In genomic region chr2:231144896-231145295, GRCh38 we compare ENCODE assay signal across 19 cellular contexts. TPM values are rescaled to one million over a fixed set of nuclear protein-coding genes. Genes with fewer than 3 reads are reported as not detected.
A peak's percentile ranks its signal among the peaks of the same experiment; 100 is the strongest.
DNase-seq lines count a peak whose midpoint lies in the region; ATAC-seq, FAIRE-seq and TF ChIP-seq lines count a peak whose summit lies in the region.
"Had no signal": no experiment of that assay in that cellular context is flagged by ENCODE, and none has a peak within 500 bp of the region (broad histone marks: within the 10 kb centered on the region; RNA-seq: fewer than 3 reads in every experiment).

No MANE protein-coding gene starts in this region.

- H4K91ac ChIP-seq in H9 (ENCODE audit: insufficient read length, low read depth, low read length) = no peak overlapping the region

- H3K14ac ChIP-seq in H9 (ENCODE audit: insufficient read depth, low read length) = no peak overlapping the region

- H3K4me3 Mint-ChIP-seq in nephron (no peak overlapping the region), H9 (no peak overlapping the region)
- H3K4me3 Mint-ChIP-seq: CD14-positive monocyte; CD8-positive, alpha-beta T cell; GM23338; HFFc6 had no signal

- FAIRE-seq in H54 (lab: Jason Lieb, UNC) = peak; percentile 58
- FAIRE-seq: A549, HepG2, HTR-8/SVneo had no signal

- ATAC-seq in HG03571 (IDR thresholded peaks at IDR 0.05; ENCODE audit: unreplicated experiment) = no peak
- ATAC-seq: A549; CD8-positive, alpha-beta T cell; GM23338; HepG2 had no signal

- no peak overlapping the region for H2BK5ac ChIP-seq in H9 (ENCODE audit: insufficient read length, low read length)

- no peak overlapping the region for H2BK20ac ChIP-seq in H9 (ENCODE audit: low read depth, low read length, poor library complexity, severe bottlenecking)

- no peaks in the 10 kb centered on the region for H3K9me3 ChIP-seq in H9 (ENCODE audit: control insufficient read depth, low read depth, low read length)
- H3K9me3 ChIP-seq: A549 had no signal

- no peaks in the 10 kb centered on the region for H3K27me3 Mint-ChIP-seq in nephron (ENCODE audit: low read depth)
- H3K27me3 Mint-ChIP-seq in H9 (ENCODE audit: low read depth) = no peaks in the 10 kb centered on the region

- no peaks in the 10 kb centered on the region for H3K79me1 ChIP-seq in H9 (ENCODE audit: insufficient read depth, low read depth, low read length, poor library complexity, severe bottlenecking)

- no peak overlapping the region for H2BK12ac ChIP-seq in H9 (ENCODE audit: insufficient read length, low read depth, low read length)

- peaks cover 20% of the 10 kb centered on the region for H3K4me1 Mint-ChIP-seq in nephron
- H3K4me1 Mint-ChIP-seq in H9 = no peaks in the 10 kb centered on the region
- H3K4me1 Mint-ChIP-seq: CD14-positive monocyte, GM23338 had no signal

- peak overlapping the region; percentile 12 to 40 (median 29) for H3K27ac Mint-ChIP-seq in nephron
- H3K27ac Mint-ChIP-seq in H9 = no peak overlapping the region
- H3K27ac Mint-ChIP-seq: CD8-positive, alpha-beta T cell; GM23338; HFFc6 had no signal

- no peaks in the 10 kb centered on the region for H3K23me2 ChIP-seq in H9 (ENCODE audit: insufficient read length, low read depth, low read length, poor library complexity, severe bottlenecking)

- no peak overlapping the region for H3K4me2 ChIP-seq in H9 (ENCODE audit: insufficient read depth, insufficient read length, low read length)
- H3K4me2 ChIP-seq: A549, GM23338 had no signal

- H2BK15ac ChIP-seq in H9 (ENCODE audit: low read depth, low read length) = no peak overlapping the region

- H3K27ac ChIP-seq in H9 (ENCODE audit: insufficient read length, low read depth, low read length) = no peak overlapping the region
- H3K27ac ChIP-seq: A549 had no signal

- no peak overlapping the region for H3K9ac ChIP-seq in H9 (ENCODE audit: extremely low read depth, insufficient read length, low read length)

- H3K27me3 ChIP-seq in H9 (ENCODE audit: insufficient read depth, low read length) = no peaks in the 10 kb centered on the region

- TF ChIP-seq CTCF in nephron (IDR thresholded peaks at IDR 0.05; ENCODE audit: unreplicated experiment in 3 of 3) (no peak), H9 (conservative IDR thresholded peaks at IDR 0.05) (no peak)

- H3K9me3 Mint-ChIP-seq in nephron (no peaks in the 10 kb centered on the region), H9 (no peaks in the 10 kb centered on the region)
- H3K9me3 Mint-ChIP-seq: CD14-positive monocyte; CD8-positive, alpha-beta T cell; GM23338; HFFc6 had no signal

- TF ChIP-seq POLR2A in H54 (IDR thresholded peaks at IDR 0.05; ENCODE audit: low read depth, low read length) = no peak

- H3K4me1 ChIP-seq in H9 (ENCODE audit: insufficient read depth, low read length) = no peaks in the 10 kb centered on the region
- H3K4me1 ChIP-seq: A549 had no signal

- peak; percentile 73 for DNase-seq in DMS53 (lab: John Stamatoyannopoulos, UW)
- no peak for DNase-seq in H54 (ENCODE audit: insufficient read length, low spot score)
- DNase-seq in H9 = no peak
- no peak for DNase-seq in D341Med (ENCODE audit: low spot score)
- DNase-seq: CD8-positive, alpha-beta T cell; COR-L47; DMS 273 treated with DMSO at 0.1 percent for 48 hours; DMS79 treated with DMSO at 0.1 percent for 48 hours; EL; GDM1; HCEC 1CT; HFFc6 had no signal

- no peak overlapping the region for H3K56ac ChIP-seq in H9 (ENCODE audit: insufficient read length, low read depth, low read length)

- H3K18ac ChIP-seq in H9 (ENCODE audit: insufficient read length, low read depth, low read length) = no peak overlapping the region

- WGBS in H9 (ENCODE audit: extremely low coverage, insufficient read length, low lambda C conversion rate) = no CpG with 5 or more reads among the region's 6 CpGs

- H3K36me3 Mint-ChIP-seq in nephron (ENCODE audit: low read depth) (peaks cover 46% of the 10 kb centered on the region), H9 (ENCODE audit: insufficient read depth in 1 of 3, low read depth in 3 of 3) (peaks cover 7 to 29% (median 18%) of the 10 kb centered on the region in 3 experiments; a peak in 6 of 7 replicates)

- H3K23ac ChIP-seq in H9 (ENCODE audit: insufficient read length, low read depth, low read length) = no peak overlapping the region

- H2AFZ ChIP-seq in H9 (ENCODE audit: low read length) = no peak overlapping the region
- H2AFZ ChIP-seq: GM23338 had no signal

- H3K4ac ChIP-seq in H9 (ENCODE audit: low read depth, low read length) = no peak overlapping the region

- H4K8ac ChIP-seq in H9 (replicated peaks; ENCODE audit: insufficient read length, low read depth, low read length) = no peak overlapping the region

- H3T11ph ChIP-seq in H9 (ENCODE audit: low read length) = no peak overlapping the region

- H2BK120ac ChIP-seq in H9 (ENCODE audit: low read depth, low read length, poor library complexity, severe bottlenecking) = no peak overlapping the region

- H4K5ac ChIP-seq in H9 (ENCODE audit: insufficient read length, low read depth, low read length) = no peak overlapping the region

- no peak overlapping the region for H2AK5ac ChIP-seq in H9 (ENCODE audit: insufficient read length, low read length)

- no peaks in the 10 kb centered on the region for H3K79me2 ChIP-seq in H9 (ENCODE audit: insufficient read depth, low read length)

- H4K20me1 ChIP-seq in H9 (ENCODE audit: control insufficient read depth, insufficient read depth, insufficient read length) = no peaks in the 10 kb centered on the region

RNA-seq across cellular contexts. Expression of gene HTR2B, which starts 20.1 kb away (rescaled TPM):
- not detected in 2 replicates for total RNA-seq in H9 (2021)
- total RNA-seq: CD8-positive, alpha-beta T cell; GM23338; HepG2 had no signal

RNA-seq across cellular contexts. Expression of gene ARMC9, which starts 53.5 kb away (rescaled TPM):
- total RNA-seq in H9 (2021) = 33.8 and 37.6 TPM in 2 replicates

Comparison
In these comparisons a context has a peak if more than half of its experiments do, and no peak if none do; other contexts are left out.
1. H3K27ac Mint-ChIP-seq: peak in nephron (3 of 3); none in H9 (0 of 3).